ENCODE assay signal across 1 cellular context in the genomic region with DNA sequence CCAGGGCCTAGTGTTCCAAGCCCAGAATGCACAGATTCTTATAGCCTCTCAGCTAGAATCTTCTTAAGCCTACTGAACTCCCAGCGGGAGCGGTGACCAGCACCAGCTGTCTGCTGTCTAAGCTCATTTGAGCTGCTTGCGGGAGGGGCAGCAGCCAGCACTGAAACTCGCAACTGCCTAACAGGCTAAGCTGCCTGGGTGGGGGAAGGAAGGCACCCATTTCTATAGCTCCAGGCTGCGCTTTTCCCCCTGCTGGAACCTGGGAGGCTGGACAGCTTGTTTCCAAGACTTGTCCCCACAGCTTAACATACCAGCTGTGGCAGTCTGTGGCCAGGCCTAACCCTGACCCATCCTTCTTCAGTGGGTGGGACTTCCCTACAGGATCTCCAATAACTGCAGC.
TF ChIP-seq lines count a peak whose summit lies in the region.

No MANE protein-coding gene starts in this region.

TF ChIP-seq in GM23338, 12 proteins besides CTCF, POLR2A, EP300 and RAD21 (continued from another document):
- TF ChIP-seq, protein P1, sequence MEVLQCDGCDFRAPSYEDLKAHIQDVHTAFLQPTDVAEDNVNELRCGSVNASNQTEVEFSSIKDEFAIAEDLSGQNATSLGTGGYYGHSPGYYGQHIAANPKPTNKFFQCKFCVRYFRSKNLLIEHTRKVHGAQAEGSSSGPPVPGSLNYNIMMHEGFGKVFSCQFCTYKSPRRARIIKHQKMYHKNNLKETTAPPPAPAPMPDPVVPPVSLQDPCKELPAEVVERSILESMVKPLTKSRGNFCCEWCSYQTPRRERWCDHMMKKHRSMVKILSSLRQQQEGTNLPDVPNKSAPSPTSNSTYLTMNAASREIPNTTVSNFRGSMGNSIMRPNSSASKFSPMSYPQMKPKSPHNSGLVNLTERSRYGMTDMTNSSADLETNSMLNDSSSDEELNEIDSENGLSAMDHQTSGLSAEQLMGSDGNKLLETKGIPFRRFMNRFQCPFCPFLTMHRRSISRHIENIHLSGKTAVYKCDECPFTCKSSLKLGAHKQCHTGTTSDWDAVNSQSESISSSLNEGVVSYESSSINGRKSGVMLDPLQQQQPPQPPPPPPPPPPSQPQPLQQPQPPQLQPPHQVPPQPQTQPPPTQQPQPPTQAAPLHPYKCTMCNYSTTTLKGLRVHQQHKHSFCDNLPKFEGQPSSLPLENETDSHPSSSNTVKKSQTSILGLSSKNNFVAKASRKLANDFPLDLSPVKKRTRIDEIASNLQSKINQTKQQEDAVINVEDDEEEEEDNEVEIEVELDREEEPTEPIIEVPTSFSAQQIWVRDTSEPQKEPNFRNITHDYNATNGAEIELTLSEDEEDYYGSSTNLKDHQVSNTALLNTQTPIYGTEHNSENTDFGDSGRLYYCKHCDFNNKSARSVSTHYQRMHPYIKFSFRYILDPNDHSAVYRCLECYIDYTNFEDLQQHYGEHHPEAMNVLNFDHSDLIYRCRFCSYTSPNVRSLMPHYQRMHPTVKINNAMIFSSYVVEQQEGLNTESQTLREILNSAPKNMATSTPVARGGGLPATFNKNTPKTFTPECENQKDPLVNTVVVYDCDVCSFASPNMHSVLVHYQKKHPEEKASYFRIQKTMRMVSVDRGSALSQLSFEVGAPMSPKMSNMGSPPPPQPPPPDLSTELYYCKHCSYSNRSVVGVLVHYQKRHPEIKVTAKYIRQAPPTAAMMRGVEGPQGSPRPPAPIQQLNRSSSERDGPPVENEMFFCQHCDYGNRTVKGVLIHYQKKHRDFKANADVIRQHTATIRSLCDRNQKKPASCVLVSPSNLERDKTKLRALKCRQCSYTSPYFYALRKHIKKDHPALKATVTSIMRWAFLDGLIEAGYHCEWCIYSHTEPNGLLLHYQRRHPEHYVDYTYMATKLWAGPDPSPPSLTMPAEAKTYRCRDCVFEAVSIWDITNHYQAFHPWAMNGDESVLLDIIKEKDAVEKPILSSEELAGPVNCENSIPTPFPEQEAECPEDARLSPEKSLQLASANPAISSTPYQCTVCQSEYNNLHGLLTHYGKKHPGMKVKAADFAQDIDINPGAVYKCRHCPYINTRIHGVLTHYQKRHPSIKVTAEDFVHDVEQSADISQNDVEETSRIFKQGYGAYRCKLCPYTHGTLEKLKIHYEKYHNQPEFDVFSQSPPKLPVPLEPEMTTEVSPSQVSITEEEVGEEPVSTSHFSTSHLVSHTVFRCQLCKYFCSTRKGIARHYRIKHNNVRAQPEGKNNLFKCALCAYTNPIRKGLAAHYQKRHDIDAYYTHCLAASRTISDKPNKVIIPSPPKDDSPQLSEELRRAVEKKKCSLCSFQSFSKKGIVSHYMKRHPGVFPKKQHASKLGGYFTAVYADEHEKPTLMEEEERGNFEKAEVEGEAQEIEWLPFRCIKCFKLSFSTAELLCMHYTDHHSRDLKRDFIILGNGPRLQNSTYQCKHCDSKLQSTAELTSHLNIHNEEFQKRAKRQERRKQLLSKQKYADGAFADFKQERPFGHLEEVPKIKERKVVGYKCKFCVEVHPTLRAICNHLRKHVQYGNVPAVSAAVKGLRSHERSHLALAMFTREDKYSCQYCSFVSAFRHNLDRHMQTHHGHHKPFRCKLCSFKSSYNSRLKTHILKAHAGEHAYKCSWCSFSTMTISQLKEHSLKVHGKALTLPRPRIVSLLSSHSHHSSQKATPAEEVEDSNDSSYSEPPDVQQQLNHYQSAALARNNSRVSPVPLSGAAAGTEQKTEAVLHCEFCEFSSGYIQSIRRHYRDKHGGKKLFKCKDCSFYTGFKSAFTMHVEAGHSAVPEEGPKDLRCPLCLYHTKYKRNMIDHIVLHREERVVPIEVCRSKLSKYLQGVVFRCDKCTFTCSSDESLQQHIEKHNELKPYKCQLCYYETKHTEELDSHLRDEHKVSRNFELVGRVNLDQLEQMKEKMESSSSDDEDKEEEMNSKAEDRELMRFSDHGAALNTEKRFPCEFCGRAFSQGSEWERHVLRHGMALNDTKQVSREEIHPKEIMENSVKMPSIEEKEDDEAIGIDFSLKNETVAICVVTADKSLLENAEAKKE (CRISPR knock-in tag; IDR thresholded peaks at IDR 0.05): no peak
- TF ChIP-seq STAT1 (IDR thresholded peaks at IDR 0.05; ENCODE audit: unreplicated experiment) (no peak), JUNB (IDR thresholded peaks at IDR 0.05; ENCODE audit: unreplicated experiment) (no peak), ZNF331 (CRISPR knock-in tag; IDR thresholded peaks at IDR 0.05; ENCODE audit: low read depth) (no peak), CREB1 (CRISPR knock-in tag; IDR thresholded peaks at IDR 0.05; ENCODE audit: low read depth) (no peak), EZH2 (IDR thresholded peaks at IDR 0.05; ENCODE audit: low read depth, unreplicated experiment) (no peak), ZNF114 (CRISPR knock-in tag; IDR thresholded peaks at IDR 0.05) (no peak)
- TF ChIP-seq, protein P2, sequence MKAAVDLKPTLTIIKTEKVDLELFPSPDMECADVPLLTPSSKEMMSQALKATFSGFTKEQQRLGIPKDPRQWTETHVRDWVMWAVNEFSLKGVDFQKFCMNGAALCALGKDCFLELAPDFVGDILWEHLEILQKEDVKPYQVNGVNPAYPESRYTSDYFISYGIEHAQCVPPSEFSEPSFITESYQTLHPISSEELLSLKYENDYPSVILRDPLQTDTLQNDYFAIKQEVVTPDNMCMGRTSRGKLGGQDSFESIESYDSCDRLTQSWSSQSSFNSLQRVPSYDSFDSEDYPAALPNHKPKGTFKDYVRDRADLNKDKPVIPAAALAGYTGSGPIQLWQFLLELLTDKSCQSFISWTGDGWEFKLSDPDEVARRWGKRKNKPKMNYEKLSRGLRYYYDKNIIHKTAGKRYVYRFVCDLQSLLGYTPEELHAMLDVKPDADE (IDR thresholded peaks at IDR 0.05): no peak
